Comparison of ENCODE assay signal across 8 cellular contexts in genomic region chr14:24431569-24432258, GRCh38. TPM values are rescaled to one million over a fixed set of nuclear protein-coding genes. Genes with fewer than 3 reads are reported as not detected.
DNase-seq lines count a peak whose midpoint lies in the region; ATAC-seq and TF ChIP-seq lines count a peak whose summit lies in the region.

No MANE protein-coding gene starts in this region.

- BruUV-seq in PC-3 (replicated peaks; lab: Mats Ljungman, UMichigan): no TSS peak

- ATAC-seq in GM21576 (IDR thresholded peaks at IDR 0.05; ENCODE audit: unreplicated experiment) (peak; percentile 51), PC-3 (peak; percentile 54), esophagus mucosa (peak; percentile 81), naive B cell (ENCODE audit: low read depth in 2 of 2) (peak; percentile 44 to 53)

- H3K27me3 Mint-ChIP-seq in IgD-negative memory B cell (no peaks in the 10 kb centered on the region), naive B cell (no peaks in the 10 kb centered on the region)

- peak; percentile 98 for TF ChIP-seq CTCF in PC-3 (conservative IDR thresholded peaks at IDR 0.05; ENCODE audit: low read depth, low read length)

- H3K4me1 Mint-ChIP-seq in IgD-negative memory B cell: peaks cover 15 to 26% (median 18%) of the 10 kb centered on the region in 3 donors
- peaks cover 42 to 58% (median 53%) of the 10 kb centered on the region in 3 donors for H3K4me1 Mint-ChIP-seq in naive B cell

- H3K9ac ChIP-seq in PC-3 (ENCODE audit: low read length): peak overlapping the region; percentile 95

- peak overlapping the region; percentile 100 for H3K4me2 ChIP-seq in PC-3 (ENCODE audit: low read length)

- H3K36me3 Mint-ChIP-seq in IgD-negative memory B cell: peaks cover 3% of the 10 kb centered on the region
- H3K36me3 Mint-ChIP-seq in naive B cell: peaks cover 0 to 17% of the 10 kb centered on the region in 2 donors

- H3K36me3 ChIP-seq in PC-3 (ENCODE audit: low read depth, low read length): peaks cover 10% of the 10 kb centered on the region

- DNase-seq in DMS53 treated with DMSO at 0.1 percent for 48 hours (lab: John Stamatoyannopoulos, UW; ENCODE audit: unreplicated experiment) (peak; percentile 70), PC-3 (peak; percentile 93), naive B cell (peak; percentile 84)
- peak; percentile 85 for DNase-seq in activated T-cell treated with anti-CD3 and anti-CD28 coated beads, Interleukin-2, amount 50 U/mL, for 1 hour
- DNase-seq in stimulated activated CD8-positive, alpha-beta memory T cell treated with anti-CD3 and anti-CD28 coated beads, Interleukin-7, amount 100 ng/mL, for 48 hours (ENCODE audit: extremely low read depth in 1 of 2, low read depth in 1 of 2): peak; percentile 73 to 92

- no peak overlapping the region for H2AFZ ChIP-seq in PC-3 (ENCODE audit: low read length)

- H3K79me2 ChIP-seq in PC-3 (ENCODE audit: low read length): peaks cover 22% of the 10 kb centered on the region

- H3K4me3 ChIP-seq in PC-3 (ENCODE audit: low read length): peak overlapping the region; percentile 98

- intact Hi-C loops in PC-3 (cut with micrococcal nuclease): loop anchor here (1.0 to 2.0 kb wide), 3 partner anchors 37 to 189 kb away; partner anchors contain the start of gene TINF2

- peak overlapping the region; percentile 85 for H3K27ac ChIP-seq in PC-3 (ENCODE audit: low read length)

- no peaks in the 10 kb centered on the region for H3K9me3 ChIP-seq in PC-3 (ENCODE audit: low read length)

- CTCF ChIA-PET in PC-3 (lab: Charles Lee): interaction anchor here (0.5 to 3.5 kb wide), 14 partner anchors 10 to 189 kb away, joined by 3 to 51 read pairs (median 5); partner anchors contain the start of gene TINF2

- H4K20me1 ChIP-seq in PC-3 (ENCODE audit: low read length): no peaks in the 10 kb centered on the region

- H3K9me3 Mint-ChIP-seq in IgD-negative memory B cell (no peaks in the 10 kb centered on the region), naive B cell (peaks cover 0 to 2% (median 0%) of the 10 kb centered on the region in 7 donors)

- POLR2A ChIA-PET in PC-3 (lab: Charles Lee; ENCODE audit: unreplicated experiment): interaction anchor here (0.5 to 1.8 kb wide), 3 partner anchors 10 to 84 kb away, joined by 4 to 45 read pairs (median 4); no protein-coding TSS in a partner anchor

- no peaks in the 10 kb centered on the region for H3F3A ChIP-seq in PC-3 (ENCODE audit: low read length, unreplicated experiment)

- H3K27me3 ChIP-seq in PC-3 (ENCODE audit: low read length): no peaks in the 10 kb centered on the region

- H3K9me2 ChIP-seq in PC-3 (replicated peaks; ENCODE audit: low read length): no peaks in the 10 kb centered on the region

- H3K27ac Mint-ChIP-seq in IgD-negative memory B cell: peak overlapping the region; percentile 97 to 100 (median 97)
- peak overlapping the region; percentile 32 to 99 (median 98) for H3K27ac Mint-ChIP-seq in naive B cell

- peaks cover 47% of the 10 kb centered on the region for H3K4me1 ChIP-seq in PC-3 (ENCODE audit: insufficient read depth, low read length)

- H3K4me3 Mint-ChIP-seq in IgD-negative memory B cell: peak overlapping the region; percentile 92 to 96 (median 92)
- peak overlapping the region; percentile 88 to 96 (median 94) for H3K4me3 Mint-ChIP-seq in naive B cell

RNA-seq across cellular contexts. Expression of gene KHNYN, which starts 2.0 kb away (rescaled TPM):
- 26.5 TPM for polyA plus RNA-seq in IgD-negative memory B cell
- 50.9 and 51.6 TPM in 2 replicates for total RNA-seq in PC-3 (2014; rRNA removed)
- 32.0 TPM for total RNA-seq in esophagus mucosa
- 10 to 100 TPM; 22.8 to 39.8 (median 24.0) TPM for polyA plus RNA-seq in naive B cell (ENCODE audit: low read depth in 6 of 6)

RNA-seq across cellular contexts. Expression of gene CBLN3, which starts 2.2 kb away (rescaled TPM):
- polyA plus RNA-seq in IgD-negative memory B cell (2.9 TPM), naive B cell (ENCODE audit: low read depth in 6 of 6) (1 to 10 TPM in 5 of 6 donors, under 1 TPM in 1; 0.70 to 2.6 (median 2.1) TPM)
- total RNA-seq in PC-3 (2014; rRNA removed) (2.9 and 3.4 TPM in 2 replicates), esophagus mucosa (0.44 TPM)

RNA-seq across cellular contexts. Expression of gene SDR39U1, which starts 10.9 kb away (rescaled TPM):
- polyA plus RNA-seq in IgD-negative memory B cell (94.0 TPM), naive B cell (ENCODE audit: low read depth in 6 of 6) (100 to 1,000 TPM in 2 of 6 donors, 10 to 100 TPM in 4; 79.5 to 106 (median 87.5) TPM)
- total RNA-seq in PC-3 (2014; rRNA removed) (24.7 and 29.8 TPM in 2 replicates), esophagus mucosa (23.8 TPM)

RNA-seq across cellular contexts. Expression of gene NYNRIN, which starts 32.9 kb away (rescaled TPM):
- polyA plus RNA-seq in IgD-negative memory B cell: not detected
- total RNA-seq in PC-3 (2014; rRNA removed): 2.7 and 3.1 TPM in 2 replicates
- total RNA-seq in esophagus mucosa: 6.1 TPM
- polyA plus RNA-seq in naive B cell (ENCODE audit: low read depth in 6 of 6): under 1 TPM in 2 of 6 donors, not detected in 4; 0.05 to 0.14 TPM

Comparison
In these comparisons a context has a peak if more than half of its experiments do, and no peak if none do; other contexts are left out.
1. Peak in every context shown above with its lines: DNase-seq, ATAC-seq, H3K4me3 ChIP-seq and H3K27ac ChIP-seq.